ENCODE assay signal across 2 cellular contexts in the genomic region with DNA sequence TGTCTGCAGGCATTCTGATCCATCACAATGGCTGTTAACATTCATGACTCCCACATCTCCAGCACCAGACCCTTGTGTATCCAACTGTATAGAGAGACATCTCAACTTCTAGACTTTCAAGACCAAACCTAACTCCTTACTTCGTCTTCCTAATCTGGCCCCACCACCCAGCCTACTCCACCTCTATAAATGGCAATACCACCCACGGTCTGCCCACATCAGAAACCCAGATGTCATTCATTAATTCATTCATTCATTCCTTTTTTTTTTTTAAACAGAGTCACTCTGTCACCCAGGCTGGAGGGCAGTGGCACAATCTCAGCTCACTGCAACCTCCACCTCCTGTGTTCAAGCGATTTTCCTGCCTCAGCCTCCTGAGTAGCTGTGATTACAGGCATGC.
A peak's percentile ranks its signal among the peaks of the same experiment; 100 is the strongest.
TF ChIP-seq lines count a peak whose summit lies in the region.

No MANE protein-coding gene starts in this region.

TF ChIP-seq in HepG2, 621 proteins besides CTCF, POLR2A, EP300 and RAD21:
- TF ChIP-seq ZNF24 (IDR thresholded peaks at IDR 0.05) (peak; percentile 77), ZNF556 (CRISPR knock-in tag; IDR thresholded peaks at IDR 0.05; ENCODE audit: borderline replicate concordance) (no peak)

TF ChIP-seq in GM12878, 131 proteins besides CTCF, POLR2A, EP300 and RAD21:
- TF ChIP-seq, protein P1, sequence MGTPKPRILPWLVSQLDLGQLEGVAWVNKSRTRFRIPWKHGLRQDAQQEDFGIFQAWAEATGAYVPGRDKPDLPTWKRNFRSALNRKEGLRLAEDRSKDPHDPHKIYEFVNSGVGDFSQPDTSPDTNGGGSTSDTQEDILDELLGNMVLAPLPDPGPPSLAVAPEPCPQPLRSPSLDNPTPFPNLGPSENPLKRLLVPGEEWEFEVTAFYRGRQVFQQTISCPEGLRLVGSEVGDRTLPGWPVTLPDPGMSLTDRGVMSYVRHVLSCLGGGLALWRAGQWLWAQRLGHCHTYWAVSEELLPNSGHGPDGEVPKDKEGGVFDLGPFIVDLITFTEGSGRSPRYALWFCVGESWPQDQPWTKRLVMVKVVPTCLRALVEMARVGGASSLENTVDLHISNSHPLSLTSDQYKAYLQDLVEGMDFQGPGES (IDR thresholded peaks at IDR 0.05) = no peak
- no peak for TF ChIP-seq HDAC6 (IDR thresholded peaks at IDR 0.05; ENCODE audit: unreplicated experiment)
- TF ChIP-seq GABPA (IDR thresholded peaks at IDR 0.05; ENCODE audit: low read depth) = no peak
- no peak for TF ChIP-seq HDGF (IDR thresholded peaks at IDR 0.05)
- TF ChIP-seq ZNF24 (IDR thresholded peaks at IDR 0.05) = peak; percentile 91
- no peak for TF ChIP-seq RELB (IDR thresholded peaks at IDR 0.05; ENCODE audit: low read depth)
- no peak for TF ChIP-seq NRF1 (conservative IDR thresholded peaks at IDR 0.05; ENCODE audit: low read depth, low read length)
- no peak for TF ChIP-seq CREB1 (IDR thresholded peaks at IDR 0.05; ENCODE audit: low read depth)
- no peak for TF ChIP-seq SMAD1 (IDR thresholded peaks at IDR 0.05; ENCODE audit: low read depth, partially characterized antibody)
TF ChIP-seq in GM12878: peak in this region for 1.
